14 cellular contexts compared by ENCODE assay signal in genomic region chr18:56489901-56490300, GRCh38.
"Had no signal": no experiment of that assay in that cellular context is flagged by ENCODE, and none has a peak within 500 bp of the region (broad histone marks: within the 10 kb centered on the region; RNA-seq: fewer than 3 reads in every experiment).

No MANE protein-coding gene starts in this region.

- H3K27me3 ChIP-seq: ascending aorta, breast epithelium, heart left ventricle, sigmoid colon, spleen had no signal

- H3K4me3 ChIP-seq: ascending aorta, breast epithelium, heart left ventricle, lung, sigmoid colon, spleen, thoracic aorta had no signal

- DNase-seq: activated naive CD4-positive, alpha-beta T cell treated with anti-CD3 and anti-CD28 coated beads for 36 hours; activated T-cell treated with anti-CD3 and anti-CD28 coated beads for 4 hours; effector memory CD8-positive, alpha-beta T cell; foreskin melanocyte; heart left ventricle; immature natural killer cell; midbrain; sigmoid colon; spleen; stimulated activated CD4-positive, alpha-beta T cell treated with anti-CD3 and anti-CD28 coated beads, Interleukin-1b, Interleukin-23, amount 100 ng/mL, for 48 hours had no signal

- H3K27ac ChIP-seq: ascending aorta, breast epithelium, heart left ventricle, sigmoid colon, spleen, thoracic aorta had no signal
